ENCODE assay signal across 29 cellular contexts in genomic region chr22:48178536-48178935, GRCh38.
"Had no signal": no experiment of that assay in that cellular context is flagged by ENCODE, and none has a peak within 500 bp of the region (broad histone marks: within the 10 kb centered on the region; RNA-seq: fewer than 3 reads in every experiment).

No MANE protein-coding gene starts in this region.

- H3K4me3 ChIP-seq: ovary, psoas muscle, right lobe of liver, sigmoid colon, stomach, thoracic aorta, thyroid gland, tibial nerve, upper lobe of left lung, vagina had no signal

- H3K9me3 Mint-ChIP-seq: natural killer cell treated with Interleukin-12 subunit alpha and Interleukin-12 subunit beta and Interleukin-15 and Interleukin-18, amount 100 ng/mL, for 72 hours; nephron progenitor cell; neural crest cell; stimulated activated effector memory CD8-positive, alpha-beta T cell treated with anti-CD3 and anti-CD28 coated beads, Interleukin-12 subunit alpha, Interleukin-12 subunit beta, amount 100 ng/mL, for 72 hours; stimulated activated naive CD8-positive, alpha-beta T cell treated with anti-CD3 and anti-CD28 coated beads, Interleukin-15, Interleukin-2, amounts not matched to agents 100 ng/mL and 50 ng/mL, for 24 hours had no signal

- H3K4me1 Mint-ChIP-seq: neural crest cell; stimulated activated effector memory CD8-positive, alpha-beta T cell treated with anti-CD3 and anti-CD28 coated beads, Interleukin-12 subunit alpha, Interleukin-12 subunit beta, amount 100 ng/mL, for 72 hours; stimulated activated naive B cell treated with anti-CD40 and anti-IgM and Interleukin-4, amounts not matched to agents 10 μg/mL and 1 μg/mL and 100 μg/mL, for 72 hours had no signal

- DNase-seq: nephron progenitor cell; nucleus accumbens; ovary; posterior cingulate gyrus; psoas muscle; right cardiac atrium; right lobe of liver; sigmoid colon; small intestine; stimulated activated CD4-positive, alpha-beta T cell treated with anti-CD3 and anti-CD28 coated beads, Interleukin-15, amount 100 ng/mL, for 24 hours; stimulated activated CD4-positive, alpha-beta T cell treated with anti-CD3 and anti-CD28 coated beads, Interleukin-2, amount 100 ng/mL, for 24 hours; stimulated activated CD4-positive, alpha-beta T cell treated with anti-CD3 and anti-CD28 coated beads, Interleukin-2, amount 100 ng/mL, for 48 hours; stimulated activated CD4-positive, alpha-beta T cell treated with anti-CD3 and anti-CD28 coated beads, Interleukin-4, amount 100 ng/mL, for 24 hours; stimulated activated naive B cell treated with anti-CD40 and anti-IgM and Interleukin-4, amounts not matched to agents 10 μg/mL and 1 μg/mL and 100 μg/mL, for 72 hours; stimulated activated naive CD4-positive, alpha-beta T cell treated with Interleukin-2 at 50 U/mL for 16 hours; stomach; thyroid gland; trophoblast cell had no signal

- H3K4me3 Mint-ChIP-seq: natural killer cell treated with Interleukin-12 subunit alpha and Interleukin-12 subunit beta and Interleukin-15 and Interleukin-18, amount 100 ng/mL, for 72 hours; nephron progenitor cell; neural crest cell; stimulated activated effector memory CD8-positive, alpha-beta T cell treated with anti-CD3 and anti-CD28 coated beads, Interleukin-12 subunit alpha, Interleukin-12 subunit beta, amount 100 ng/mL, for 72 hours; stimulated activated naive B cell treated with anti-CD40 and anti-IgM and Interleukin-4, amounts not matched to agents 10 μg/mL and 1 μg/mL and 100 μg/mL, for 72 hours; stimulated activated naive CD8-positive, alpha-beta T cell treated with anti-CD3 and anti-CD28 coated beads, Interleukin-15, Interleukin-2, amounts not matched to agents 100 ng/mL and 50 ng/mL, for 24 hours had no signal

- H3K27me3 Mint-ChIP-seq: stimulated activated naive CD8-positive, alpha-beta T cell treated with anti-CD3 and anti-CD28 coated beads, Interleukin-15, Interleukin-2, amounts not matched to agents 100 ng/mL and 50 ng/mL, for 24 hours had no signal

- H3K4me1 ChIP-seq: parathyroid adenoma, psoas muscle, right lobe of liver, sigmoid colon, stomach, thyroid gland, tibial nerve, upper lobe of left lung, vagina had no signal

- H3K27ac Mint-ChIP-seq: natural killer cell treated with Interleukin-12 subunit alpha and Interleukin-12 subunit beta and Interleukin-15 and Interleukin-18, amount 100 ng/mL, for 72 hours; nephron progenitor cell; progenitor cell of endocrine pancreas; stimulated activated effector memory CD8-positive, alpha-beta T cell treated with anti-CD3 and anti-CD28 coated beads, Interleukin-12 subunit alpha, Interleukin-12 subunit beta, amount 100 ng/mL, for 72 hours; stimulated activated naive B cell treated with anti-CD40 and anti-IgM and Interleukin-4, amounts not matched to agents 10 μg/mL and 1 μg/mL and 100 μg/mL, for 72 hours; stimulated activated naive CD8-positive, alpha-beta T cell treated with anti-CD3 and anti-CD28 coated beads, Interleukin-15, Interleukin-2, amounts not matched to agents 100 ng/mL and 50 ng/mL, for 24 hours had no signal

- H3K36me3 Mint-ChIP-seq: natural killer cell treated with Interleukin-12 subunit alpha and Interleukin-12 subunit beta and Interleukin-15 and Interleukin-18, amount 100 ng/mL, for 72 hours; stimulated activated effector memory CD8-positive, alpha-beta T cell treated with anti-CD3 and anti-CD28 coated beads, Interleukin-12 subunit alpha, Interleukin-12 subunit beta, amount 100 ng/mL, for 72 hours; stimulated activated naive B cell treated with anti-CD40 and anti-IgM and Interleukin-4, amounts not matched to agents 10 μg/mL and 1 μg/mL and 100 μg/mL, for 72 hours had no signal

- H3K27ac ChIP-seq: neutrophil, ovary, parathyroid adenoma, psoas muscle, right lobe of liver, sigmoid colon, stomach, thoracic aorta, thyroid gland, tibial nerve, upper lobe of left lung, vagina had no signal

- ATAC-seq: natural killer cell treated with Interleukin-12 subunit alpha and Interleukin-12 subunit beta and Interleukin-15 and Interleukin-18, amount 100 ng/mL, for 72 hours; psoas muscle; right cardiac atrium; right lobe of liver; stimulated activated effector memory CD8-positive, alpha-beta T cell treated with anti-CD3 and anti-CD28 coated beads, Interleukin-12 subunit alpha, Interleukin-12 subunit beta, amount 100 ng/mL, for 72 hours; stimulated activated naive B cell treated with anti-CD40 and anti-IgM and Interleukin-4, amounts not matched to agents 10 μg/mL and 1 μg/mL and 100 μg/mL, for 72 hours had no signal

- H3K79me2 ChIP-seq: parathyroid adenoma had no signal

- H3K9ac ChIP-seq: parathyroid adenoma had no signal

- H3K36me3 ChIP-seq: neutrophil, ovary, right lobe of liver, sigmoid colon, stomach, thoracic aorta, thyroid gland, tibial nerve, upper lobe of left lung, vagina had no signal

- H3K27me3 ChIP-seq: neutrophil, ovary, right lobe of liver, sigmoid colon, thyroid gland, tibial nerve, upper lobe of left lung, vagina had no signal
